Comparison of ENCODE assay signal across 8 cellular contexts in the genomic region with DNA sequence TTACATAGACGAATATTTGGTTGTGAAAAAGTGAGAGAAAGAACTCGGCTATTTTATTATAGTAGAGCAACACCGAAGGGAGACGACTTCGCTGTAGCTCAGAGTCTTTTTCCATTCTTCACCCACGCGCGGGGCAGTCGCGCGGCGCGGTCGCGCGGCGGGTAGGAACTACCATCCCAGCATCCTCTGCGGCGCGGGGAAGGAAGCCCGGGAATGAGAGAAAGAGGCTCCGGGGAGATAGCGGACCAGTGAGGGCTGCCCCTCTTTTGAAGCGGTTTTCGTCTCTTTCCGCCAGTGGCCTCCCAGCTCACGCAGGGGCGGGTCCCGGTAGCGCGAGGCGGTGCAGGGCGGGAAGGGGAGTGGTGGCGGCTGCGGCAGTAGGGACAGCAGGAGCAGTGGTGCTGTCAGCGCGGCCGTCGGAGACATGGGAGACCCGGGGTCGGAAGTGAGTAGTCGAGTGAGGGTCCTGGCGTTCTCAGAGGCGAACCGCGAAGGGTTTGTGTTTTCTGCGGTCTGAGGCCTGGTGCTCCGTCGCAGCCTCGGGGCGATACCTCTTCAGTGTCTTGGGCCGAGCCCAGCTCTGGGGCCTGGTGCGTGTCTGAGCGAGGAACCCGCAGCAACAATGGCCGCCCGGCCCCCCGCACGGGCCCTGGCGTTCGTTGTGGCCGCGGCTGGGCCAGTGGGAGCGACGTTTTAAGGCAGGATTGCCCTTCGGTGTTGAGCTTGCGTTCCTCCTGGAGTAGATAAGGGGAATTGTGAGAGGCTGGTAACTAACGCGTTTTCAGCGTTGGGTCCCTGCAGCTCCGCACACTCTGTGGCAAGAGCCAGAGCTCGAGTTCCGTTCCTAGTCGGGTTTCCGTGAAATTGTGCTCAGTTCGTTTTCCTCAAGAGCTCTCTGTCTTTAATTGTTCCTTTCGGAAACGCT. TPM values are rescaled to one million over a fixed set of nuclear protein-coding genes. Genes with fewer than 3 reads are reported as not detected.
DNase-seq lines count a peak whose midpoint lies in the region; ATAC-seq lines count a peak whose summit lies in the region.
"Not testable (repeated sequence)": the region's sequence is repeated elsewhere in the genome, so short reads cannot be mapped to it uniquely, and the experiment has no call there.

A gene with protein sequence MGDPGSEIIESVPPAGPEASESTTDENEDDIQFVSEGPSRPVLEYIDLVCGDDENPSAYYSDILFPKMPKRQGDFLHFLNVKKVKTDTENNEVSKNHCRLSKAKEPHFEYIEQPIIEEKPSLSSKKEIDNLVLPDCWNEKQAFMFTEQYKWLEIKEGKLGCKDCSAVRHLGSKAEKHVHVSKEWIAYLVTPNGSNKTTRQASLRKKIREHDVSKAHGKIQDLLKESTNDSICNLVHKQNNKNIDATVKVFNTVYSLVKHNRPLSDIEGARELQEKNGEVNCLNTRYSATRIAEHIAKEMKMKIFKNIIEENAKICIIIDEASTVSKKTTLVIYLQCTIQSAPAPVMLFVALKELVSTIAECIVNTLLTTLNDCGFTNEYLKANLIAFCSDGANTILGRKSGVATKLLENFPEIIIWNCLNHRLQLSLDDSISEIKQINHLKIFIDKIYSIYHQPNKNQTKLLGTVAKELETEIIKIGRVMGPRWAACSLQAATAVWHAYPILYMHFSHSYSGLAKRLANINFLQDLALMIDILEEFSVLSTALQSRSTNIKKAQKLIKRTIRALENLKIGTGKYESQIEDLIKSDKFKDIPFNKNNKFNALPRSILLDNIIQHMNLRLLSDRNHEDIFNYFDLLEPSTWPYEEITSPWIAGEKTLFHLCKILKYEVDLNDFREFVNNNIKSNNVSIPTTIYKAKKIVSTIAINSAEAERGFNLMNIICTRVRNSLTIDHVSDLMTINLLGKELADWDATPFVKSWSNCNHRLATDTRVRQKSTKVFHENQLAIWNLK (plus strand): TSS at position 362 of the 925 bp plus-strand sequence. CDS start 63 bp downstream, at position 425.

- H3K9me3 Mint-ChIP-seq in CD4-positive, CD25-positive, alpha-beta regulatory T cell; activated CD4-positive, alpha-beta memory T cell treated with anti-CD3 and anti-CD28 coated beads, Interleukin-2, amount 10 ng/mL, durations not matched to agents 7 days and 5 days: not testable (repeated sequence)

- H3K4me1 Mint-ChIP-seq in CD4-positive, CD25-positive, alpha-beta regulatory T cell = peaks cover 26 to 38% (median 33%) of the 10 kb centered on the region in 4 donors
- H3K4me1 Mint-ChIP-seq in activated CD4-positive, alpha-beta memory T cell treated with anti-CD3 and anti-CD28 coated beads, Interleukin-2, amount 10 ng/mL, durations not matched to agents 7 days and 5 days = peaks cover 29% of the 10 kb centered on the region

- H3K4me1 ChIP-seq in CD4-positive, CD25-positive, alpha-beta regulatory T cell (ENCODE audit: control insufficient read depth, insufficient read depth, low read length, poor library complexity, severe bottlenecking) = peaks cover 10% of the 10 kb centered on the region

- peak within 1 kb of the TSS; percentile 23 for H3K27ac ChIP-seq in CD4-positive, CD25-positive, alpha-beta regulatory T cell (ENCODE audit: insufficient read depth, low read length, poor library complexity, severe bottlenecking)

- H3K27me3 ChIP-seq in CD4-positive, CD25-positive, alpha-beta regulatory T cell (ENCODE audit: control insufficient read depth, insufficient read depth, low read length) = not testable (repeated sequence)

- not testable (repeated sequence) for H3K36me3 ChIP-seq in CD4-positive, CD25-positive, alpha-beta regulatory T cell (ENCODE audit: control insufficient read depth, insufficient read depth, low read length)

- peaks cover 11% of the 10 kb centered on the region for H3K36me3 Mint-ChIP-seq in CD4-positive, CD25-positive, alpha-beta regulatory T cell
- H3K36me3 Mint-ChIP-seq in activated CD4-positive, alpha-beta memory T cell treated with anti-CD3 and anti-CD28 coated beads, Interleukin-2, amount 10 ng/mL, durations not matched to agents 7 days and 5 days (ENCODE audit: low read depth) = peaks cover 34% of the 10 kb centered on the region

- DNase-seq in CD4-positive, CD25-positive, alpha-beta regulatory T cell = peak; percentile 71 to 88 (median 74)
- DNase-seq in NCI-H82 (lab: John Stamatoyannopoulos, UW) = peak; percentile 97
- peak; percentile 83 for DNase-seq in activated CD4-positive, alpha-beta memory T cell treated with anti-CD3 and anti-CD28 coated beads, Interleukin-2, amount 10 ng/mL, durations not matched to agents 7 days and 5 days
- peak; percentile 93 for DNase-seq in ecto neural progenitor cell (ENCODE audit: low spot score)
- peak; percentile 88 to 93 for DNase-seq in lung microvascular endothelial cell (ENCODE audit: low read depth in 2 of 2)
- peak; percentile 56 to 65 (median 63) for DNase-seq in stimulated activated CD4-positive, alpha-beta T cell treated with anti-CD3 and anti-CD28 coated beads, TNF-alpha, amount 100 ng/mL, for 4 hours (ENCODE audit: low read depth in 3 of 3)

- H3K27me3 Mint-ChIP-seq in CD4-positive, CD25-positive, alpha-beta regulatory T cell = peaks cover 16% of the 10 kb centered on the region
- H3K27me3 Mint-ChIP-seq in activated CD4-positive, alpha-beta memory T cell treated with anti-CD3 and anti-CD28 coated beads, Interleukin-2, amount 10 ng/mL, durations not matched to agents 7 days and 5 days = peaks cover 36% of the 10 kb centered on the region

- peak; percentile 85 to 90 for ATAC-seq in CD4-positive, CD25-positive, alpha-beta regulatory T cell (ENCODE audit: low read depth in 2 of 2)
- ATAC-seq in GM19452 (IDR thresholded peaks at IDR 0.05; ENCODE audit: unreplicated experiment) (peak; percentile 93), HG03575 (IDR thresholded peaks at IDR 0.05; ENCODE audit: extremely low read depth, insufficient number of reproducible peaks, low FRiP score, unreplicated experiment) (peak; percentile 67)

- not testable (repeated sequence) for H3K9me3 ChIP-seq in CD4-positive, CD25-positive, alpha-beta regulatory T cell (ENCODE audit: control insufficient read depth in 2 of 2, low read length in 2 of 2)

- H3K27ac Mint-ChIP-seq in CD4-positive, CD25-positive, alpha-beta regulatory T cell = peak within 1 kb of the TSS; percentile 90 to 98 (median 96)
- H3K27ac Mint-ChIP-seq in activated CD4-positive, alpha-beta memory T cell treated with anti-CD3 and anti-CD28 coated beads, Interleukin-2, amount 10 ng/mL, durations not matched to agents 7 days and 5 days = peak within 1 kb of the TSS; percentile 80

- CTCF ChIA-PET in activated CD4-positive, alpha-beta memory T cell treated with anti-CD3 and anti-CD28 coated beads, Interleukin-2, amount 10 ng/mL, durations not matched to agents 7 days and 5 days (lab: Charles Lee) = interaction anchor here (0.6 to 1.7 kb wide), 6 partner anchors 8 to 270 kb away, joined by 3 to 5 read pairs (median 4); a partner anchor contains a TSS

- peak within 1 kb of the TSS; percentile 68 for H3K4me3 ChIP-seq in CD4-positive, CD25-positive, alpha-beta regulatory T cell (ENCODE audit: low read depth, low read length)

- POLR2A ChIA-PET in activated CD4-positive, alpha-beta memory T cell treated with anti-CD3 and anti-CD28 coated beads, Interleukin-2, amount 10 ng/mL, durations not matched to agents 7 days and 5 days (lab: Charles Lee) = interaction anchor here (0.7 to 2.3 kb wide), 5 partner anchors 8 to 267 kb away, joined by 3 to 7 read pairs (median 3); a partner anchor contains a TSS

- peak within 1 kb of the TSS; percentile 96 to 100 (median 98) for H3K4me3 Mint-ChIP-seq in CD4-positive, CD25-positive, alpha-beta regulatory T cell
- H3K4me3 Mint-ChIP-seq in activated CD4-positive, alpha-beta memory T cell treated with anti-CD3 and anti-CD28 coated beads, Interleukin-2, amount 10 ng/mL, durations not matched to agents 7 days and 5 days = peak within 1 kb of the TSS; percentile 87

RNA-seq across cellular contexts. Expression of the gene that starts here (rescaled TPM):
- total RNA-seq in CD4-positive, CD25-positive, alpha-beta regulatory T cell = 19.2 TPM
- polyA plus RNA-seq in CD4-positive, CD25-positive, alpha-beta regulatory T cell = 1 to 10 TPM; 7.4 to 9.4 (median 7.5) TPM
- total RNA-seq in activated CD4-positive, alpha-beta memory T cell treated with anti-CD3 and anti-CD28 coated beads, Interleukin-2, amount 10 ng/mL, durations not matched to agents 7 days and 5 days = 10 to 100 TPM; 11.8 to 12.6 TPM
- 10.7 and 15.9 TPM in 2 replicates for total RNA-seq in lung microvascular endothelial cell

Comparison
In these comparisons a context has a peak if more than half of its experiments do, and no peak if none do; other contexts are left out.
1. Peak in every context shown above with its lines: DNase-seq, ATAC-seq, H3K4me3 ChIP-seq and H3K27ac ChIP-seq.